Comparison of ENCODE assay signal across 28 cellular contexts in the genomic region with DNA sequence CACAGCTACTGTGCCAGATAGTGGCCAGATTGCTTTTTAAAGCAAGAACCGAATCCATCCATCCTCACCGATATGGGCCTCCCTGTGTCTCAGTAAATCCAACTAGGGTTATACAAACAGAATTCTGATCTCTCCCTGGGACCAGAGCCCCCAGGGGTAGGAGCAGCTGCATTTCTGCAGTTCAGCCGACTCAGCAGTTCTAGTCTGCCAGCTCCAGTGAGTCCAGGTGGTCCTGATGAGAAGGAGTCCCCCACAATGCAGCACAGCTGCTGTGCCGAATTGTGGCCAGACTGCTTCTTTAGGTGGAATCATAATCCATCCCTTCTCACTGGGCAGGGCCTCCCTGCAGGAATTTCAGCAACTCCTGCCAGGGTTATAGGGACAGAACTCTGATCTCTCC.
"Had no signal": no experiment of that assay in that cellular context is flagged by ENCODE, and none has a peak within 500 bp of the region (broad histone marks: within the 10 kb centered on the region; RNA-seq: fewer than 3 reads in every experiment).

No MANE protein-coding gene starts in this region.

- ATAC-seq: activated CD4-positive, alpha-beta T cell treated with anti-CD3 and anti-CD28 coated beads for 36 hours; activated CD8-positive, alpha-beta memory T cell treated with anti-CD3 and anti-CD28 coated beads, Interleukin-2, amount 10 ng/mL, durations not matched to agents 7 days and 5 days; activated CD8-positive, alpha-beta T cell treated with anti-CD3 and anti-CD28 coated beads, Interleukin-2, amount 10 ng/mL, durations not matched to agents 7 days and 5 days; activated naive CD4-positive, alpha-beta T cell treated with anti-CD3 and anti-CD28 coated beads, Interleukin-2, amount 50 U/mL, for 72 hours; esophagus mucosa had no signal

- H3K36me3 ChIP-seq: ascending aorta, breast epithelium, cardiac muscle cell had no signal

- H3K27ac ChIP-seq: ascending aorta, breast epithelium, cardiac muscle cell, coronary artery, dorsolateral prefrontal cortex had no signal

- H3K4me3 ChIP-seq: ascending aorta, breast epithelium, cardiac muscle cell, coronary artery, dorsolateral prefrontal cortex had no signal

- H3K27me3 ChIP-seq: ascending aorta, cardiac muscle cell had no signal

- DNase-seq: activated CD4-positive, alpha-beta memory T cell treated with anti-CD3 and anti-CD28 coated beads for 36 hours; activated CD4-positive, alpha-beta T cell treated with anti-CD3 and anti-CD28 coated beads for 36 hours; activated CD4-positive, alpha-beta T cell treated with anti-CD3 and anti-CD28 coated beads, Interleukin-2, amount 10 ng/mL, durations not matched to agents 24 days and 14 days; activated CD4-positive, CD25-positive, alpha-beta regulatory T cell; activated CD4-positive, CD25-positive, alpha-beta regulatory T cell treated with anti-CD3 and anti-CD28 coated beads, Interleukin-2, amount 50 U/mL, for 72 hours; activated CD8-positive, alpha-beta memory T cell treated with anti-CD3 and anti-CD28 coated beads, Interleukin-2, amount 10 ng/mL, durations not matched to agents 7 days and 5 days; activated CD8-positive, alpha-beta memory T cell treated with anti-CD3 and anti-CD28 coated beads, Interleukin-2, amount 50 U/mL, for 4 hours; activated CD8-positive, alpha-beta T cell treated with anti-CD3 and anti-CD28 coated beads, Interleukin-2, amount 10 ng/mL, durations not matched to agents 7 days and 5 days; activated gamma-delta T cell; activated naive CD4-positive, alpha-beta T cell; activated naive CD4-positive, alpha-beta T cell treated with anti-CD3 and anti-CD28 coated beads, Interleukin-2, amount 10 ng/mL, durations not matched to agents 7 days and 5 days; activated naive CD8-positive, alpha-beta T cell treated with anti-CD3 and anti-CD28 coated beads, Interleukin-2, amount 10 ng/mL, durations not matched to agents 7 days and 5 days; activated T-cell treated with anti-CD3 and anti-CD28 coated beads, Interleukin-2, amount 50 U/mL, for 1 hour; activated T-cell treated with anti-CD3 and anti-CD28 coated beads, Interleukin-2, amount 50 U/mL, for 48 hours; central memory CD4-positive, alpha-beta T cell; cerebellar nuclear complex; dorsolateral prefrontal cortex; effector memory CD4-positive, alpha-beta T cell; endodermal cell; foreskin fibroblast; head of caudate nucleus; T-helper 2 cell had no signal

- H3K9me3 ChIP-seq: ascending aorta had no signal

- H3K4me1 ChIP-seq: ascending aorta, breast epithelium had no signal
